20 cellular contexts compared by ENCODE assay signal in genomic region chr3:182399978-182400737, GRCh38.
"Had no signal": no experiment of that assay in that cellular context is flagged by ENCODE, and none has a peak within 500 bp of the region (broad histone marks: within the 10 kb centered on the region; RNA-seq: fewer than 3 reads in every experiment).

No MANE protein-coding gene starts in this region.

- DNase-seq: activated CD4-positive, alpha-beta memory T cell treated with anti-CD3 and anti-CD28 coated beads for 36 hours; activated CD4-positive, alpha-beta T cell treated with anti-CD3 and anti-CD28 coated beads for 48 hours; activated CD4-positive, CD25-positive, alpha-beta regulatory T cell; activated naive CD4-positive, alpha-beta T cell treated with Interleukin-2 at 50 U/mL for 16 hours; activated naive CD8-positive, alpha-beta T cell treated with anti-CD3 and anti-CD28 coated beads, Interleukin-2, amount 10 ng/mL, durations not matched to agents 7 days and 5 days; activated T-cell treated with anti-CD3 and anti-CD28 coated beads, Interleukin-2, amount 50 U/mL, for 48 hours; amniotic stem cell; body of pancreas; effector CD4-positive, alpha-beta T cell; heart left ventricle; kidney; naive B cell; pancreas; psoas muscle; right cardiac atrium; stimulated activated CD4-positive, alpha-beta T cell treated with anti-CD3 and anti-CD28 coated beads, Interleukin-4, amount 100 ng/mL, for 4 hours; stimulated activated naive CD8-positive, alpha-beta T cell treated with anti-CD3 and anti-CD28 coated beads, Interleukin-15, Interleukin-2, amounts not matched to agents 100 U/mL and 50 U/mL, for 24 hours; T-helper 17 cell had no signal

- H3K36me3 ChIP-seq: heart left ventricle, pancreas had no signal

- H3K27me3 ChIP-seq: body of pancreas had no signal

- H3K27ac ChIP-seq: body of pancreas, heart left ventricle, pancreas, psoas muscle had no signal

- FAIRE-seq: endometrium, kidney, pancreas had no signal

- H3K4me3 ChIP-seq: body of pancreas, heart left ventricle, lung, pancreas, psoas muscle had no signal

- H3K4me1 ChIP-seq: body of pancreas, heart left ventricle, pancreas, psoas muscle had no signal

- H3K9me3 ChIP-seq: body of pancreas, heart left ventricle, pancreas, psoas muscle had no signal
